5 cellular contexts compared by ENCODE assay signal in genomic region chr17:20465535-20465934, GRCh38. TPM values are rescaled to one million over a fixed set of nuclear protein-coding genes. Genes with fewer than 3 reads are reported as not detected.
"Had no signal": no experiment of that assay in that cellular context is flagged by ENCODE, and none has a peak within 500 bp of the region (broad histone marks: within the 10 kb centered on the region; RNA-seq: fewer than 3 reads in every experiment).

No MANE protein-coding gene starts in this region.

RNA-seq across cellular contexts. Expression of gene LGALS9B, which starts 1.8 kb away (rescaled TPM):
- total RNA-seq: HT-29, LHCN-M2, MCF 10A, OCI-LY7, SJCRH30 had no signal
